In the genomic region with DNA sequence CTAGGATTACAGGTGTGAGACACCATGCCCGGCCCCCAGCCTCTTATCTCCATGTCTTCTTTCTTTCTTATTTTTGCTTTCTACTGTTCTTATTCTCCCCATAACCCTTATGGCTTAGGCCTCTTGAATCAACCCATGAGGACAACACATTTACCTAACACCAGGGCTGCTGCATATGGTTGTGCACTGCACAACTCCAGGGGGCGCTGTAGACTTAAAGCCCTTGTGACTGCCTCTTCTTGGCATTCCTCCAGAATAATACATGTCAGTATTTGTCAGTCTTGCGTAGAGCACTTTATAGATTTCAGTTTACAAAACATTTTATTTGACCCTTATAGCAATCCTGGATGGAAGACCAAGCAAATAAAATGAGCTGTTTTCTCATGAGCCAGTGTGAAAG, we compare ENCODE assay signal across 1 cellular context.
TF ChIP-seq lines count a peak whose summit lies in the region.

No MANE protein-coding gene starts in this region.

TF ChIP-seq in WTC11, 78 proteins besides CTCF, POLR2A, EP300 and RAD21 (continued from another document):
- TF ChIP-seq ZBTB21 (CRISPR knock-in tag; IDR thresholded peaks at IDR 0.05; ENCODE audit: borderline replicate concordance) = no peak
- TF ChIP-seq, protein P1, sequence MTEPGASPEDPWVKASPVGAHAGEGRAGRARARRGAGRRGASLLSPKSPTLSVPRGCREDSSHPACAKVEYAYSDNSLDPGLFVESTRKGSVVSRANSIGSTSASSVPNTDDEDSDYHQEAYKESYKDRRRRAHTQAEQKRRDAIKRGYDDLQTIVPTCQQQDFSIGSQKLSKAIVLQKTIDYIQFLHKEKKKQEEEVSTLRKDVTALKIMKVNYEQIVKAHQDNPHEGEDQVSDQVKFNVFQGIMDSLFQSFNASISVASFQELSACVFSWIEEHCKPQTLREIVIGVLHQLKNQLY (CRISPR knock-in tag; IDR thresholded peaks at IDR 0.05) = no peak
- TF ChIP-seq, protein P2, sequence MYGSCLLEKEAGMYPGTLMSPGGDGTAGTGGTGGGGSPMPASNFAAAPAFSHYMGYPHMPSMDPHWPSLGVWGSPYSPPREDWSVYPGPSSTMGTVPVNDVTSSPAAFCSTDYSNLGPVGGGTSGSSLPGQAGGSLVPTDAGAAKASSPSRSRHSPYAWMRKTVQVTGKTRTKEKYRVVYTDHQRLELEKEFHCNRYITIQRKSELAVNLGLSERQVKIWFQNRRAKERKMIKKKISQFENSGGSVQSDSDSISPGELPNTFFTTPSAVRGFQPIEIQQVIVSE (CRISPR knock-in tag; IDR thresholded peaks at IDR 0.05; ENCODE audit: borderline replicate concordance) = no peak
- TF ChIP-seq ATF1 (CRISPR knock-in tag; IDR thresholded peaks at IDR 0.05) = no peak
